ENCODE assay signal across 11 cellular contexts in genomic region chr18:35588995-35589394, GRCh38. TPM values are rescaled to one million over a fixed set of nuclear protein-coding genes. Genes with fewer than 3 reads are reported as not detected.
DNase-seq lines count a peak whose midpoint lies in the region; ATAC-seq and TF ChIP-seq lines count a peak whose summit lies in the region.
"Had no signal": no experiment of that assay in that cellular context is flagged by ENCODE, and none has a peak within 500 bp of the region (broad histone marks: within the 10 kb centered on the region; RNA-seq: fewer than 3 reads in every experiment).

No MANE protein-coding gene starts in this region.

- TF ChIP-seq CTCF in GM12864 (IDR thresholded peaks at IDR 0.05; ENCODE audit: low read depth, low read length, missing control alignments) = peak; percentile 49
- TF ChIP-seq CTCF in activated CD8-positive, alpha-beta T cell treated with anti-CD3 and anti-CD28 coated beads for 36 hours (IDR thresholded peaks at IDR 0.05) = peak; percentile 15

- intact Hi-C loops in activated CD8-positive, alpha-beta T cell treated with anti-CD3 and anti-CD28 coated beads for 36 hours (cut with micrococcal nuclease) = no loop called here

- H3K4me3 ChIP-seq in GM12864 (ENCODE audit: low read depth, low read length) = no peak overlapping the region

- peak overlapping the region; percentile 27 for H3K27ac Mint-ChIP-seq in activated CD8-positive, alpha-beta T cell treated with anti-CD3 and anti-CD28 coated beads for 36 hours
- H3K27ac Mint-ChIP-seq in immature natural killer cell = no peak overlapping the region

- DNase-seq in GM12864 (ENCODE audit: low read depth) (no peak), immature natural killer cell (peak; percentile 12 to 26 (median 15)), MV-4-11 (lab: John Stamatoyannopoulos, UW) (no peak), NCI-H2081 treated with DMSO at 0.1 percent for 48 hours (lab: John Stamatoyannopoulos, UW) (no peak)
- DNase-seq in activated CD8-positive, alpha-beta T cell treated with anti-CD3 and anti-CD28 coated beads for 36 hours = peak; percentile 48
- DNase-seq: amygdala; foreskin melanocyte; NCI-H510A; stimulated activated CD4-positive, alpha-beta T cell treated with anti-CD3 and anti-CD28 coated beads, Interleukin-12 subunit alpha, Interleukin-12 subunit beta, amount 100 ng/mL, for 4 hours had no signal

- POLR2A ChIA-PET in activated CD8-positive, alpha-beta T cell treated with anti-CD3 and anti-CD28 coated beads for 36 hours (lab: Charles Lee) = no interaction called here

- H3K27me3 Mint-ChIP-seq in activated CD8-positive, alpha-beta T cell treated with anti-CD3 and anti-CD28 coated beads for 36 hours = no peaks in the 10 kb centered on the region
- peaks cover 0 to 1% (median 0%) of the 10 kb centered on the region in 3 donors for H3K27me3 Mint-ChIP-seq in immature natural killer cell (ENCODE audit: low read depth in 3 of 3)

- H3K4me3 Mint-ChIP-seq in activated CD8-positive, alpha-beta T cell treated with anti-CD3 and anti-CD28 coated beads for 36 hours = no peak overlapping the region
- no peak overlapping the region for H3K4me3 Mint-ChIP-seq in immature natural killer cell

- peak; percentile 38 for ATAC-seq in GM19324 (IDR thresholded peaks at IDR 0.05; ENCODE audit: low FRiP score, unreplicated experiment)
- peak; percentile 77 for ATAC-seq in activated CD8-positive, alpha-beta T cell treated with anti-CD3 and anti-CD28 coated beads for 36 hours
- ATAC-seq in HG03378 (IDR thresholded peaks at IDR 0.05; ENCODE audit: unreplicated experiment) = no peak

- CTCF ChIA-PET in activated CD8-positive, alpha-beta T cell treated with anti-CD3 and anti-CD28 coated beads for 36 hours (lab: Charles Lee) = interaction anchor here (1.3 to 1.4 kb wide), 3 partner anchors 160 to 203 kb away, joined by 3 read pairs; no protein-coding TSS in a partner anchor

- peaks cover 25% of the 10 kb centered on the region for H3K36me3 Mint-ChIP-seq in activated CD8-positive, alpha-beta T cell treated with anti-CD3 and anti-CD28 coated beads for 36 hours (ENCODE audit: low read depth)
- peaks cover 0 to 4% (median 0%) of the 10 kb centered on the region in 3 donors for H3K36me3 Mint-ChIP-seq in immature natural killer cell

- peaks cover 14% of the 10 kb centered on the region for H3K9me3 Mint-ChIP-seq in activated CD8-positive, alpha-beta T cell treated with anti-CD3 and anti-CD28 coated beads for 36 hours
- no peaks in the 10 kb centered on the region for H3K9me3 Mint-ChIP-seq in immature natural killer cell

- H3K4me1 Mint-ChIP-seq in activated CD8-positive, alpha-beta T cell treated with anti-CD3 and anti-CD28 coated beads for 36 hours (ENCODE audit: low read depth) = peaks cover 38% of the 10 kb centered on the region
- H3K4me1 Mint-ChIP-seq in immature natural killer cell = peaks cover 39 to 55% of the 10 kb centered on the region in 2 donors

RNA-seq across cellular contexts. Expression of gene GALNT1, which starts 7.5 kb away (rescaled TPM):
- total RNA-seq in activated CD8-positive, alpha-beta T cell treated with anti-CD3 and anti-CD28 coated beads for 36 hours = 10 to 100 TPM; 38.2 to 38.8 TPM
- polyA plus RNA-seq in immature natural killer cell = 100 to 1,000 TPM in 1 of 3 donors, 10 to 100 TPM in 2; 28.5 to 112 (median 59.5) TPM

Comparison
In these comparisons a context has a peak if more than half of its experiments do, and no peak if none do; other contexts are left out.
1. DNase-seq: peak in activated CD8-positive, alpha-beta T cell treated with anti-CD3 and anti-CD28 coated beads for 36 hours (single experiment) and immature natural killer cell (3 of 3); none in GM12864 (single experiment), MV-4-11 (single experiment) and NCI-H2081 treated with DMSO at 0.1 percent for 48 hours (single experiment).